In genomic region chr11:26377619-26378018, GRCh38 we compare ENCODE assay signal across 24 cellular contexts. TPM values are rescaled to one million over a fixed set of nuclear protein-coding genes. Genes with fewer than 3 reads are reported as not detected.
"Had no signal": no experiment of that assay in that cellular context is flagged by ENCODE, and none has a peak within 500 bp of the region (broad histone marks: within the 10 kb centered on the region; RNA-seq: fewer than 3 reads in every experiment).

No MANE protein-coding gene starts in this region.

- H2AFZ ChIP-seq: hepatocyte had no signal

- H3K4me1 ChIP-seq: left ventricle myocardium inferior, right atrium auricular region, tibial nerve, uterus had no signal

- ATAC-seq: mucosa of descending colon; naive thymus-derived CD4-positive, alpha-beta T cell; natural killer cell treated with Interleukin-12 subunit alpha and Interleukin-12 subunit beta and Interleukin-15 and Interleukin-18, amount 100 ng/mL, for 72 hours; sciatic nerve; stimulated activated memory B cell treated with anti-CD40 and anti-IgM and Interleukin-4, amounts not matched to agents 10 μg/mL and 1 μg/mL and 100 μg/mL, for 72 hours; stimulated activated naive CD8-positive, alpha-beta T cell treated with anti-CD3 and anti-CD28 coated beads, Interleukin-15, amount 100 ng/mL, for 72 hours had no signal

- H3K4me3 ChIP-seq: hepatocyte, left ventricle myocardium inferior, mucosa of descending colon, ovary, right atrium auricular region, skin epidermis, tibial nerve, uterus had no signal

- DNase-seq: islet precursor cell; left ventricle myocardium inferior; midbrain; mucosa of descending colon; naive thymus-derived CD4-positive, alpha-beta T cell; ovary; stimulated activated CD4-positive, alpha-beta T cell treated with anti-CD3 and anti-CD28 coated beads, Interleukin-4, amount 100 ng/mL, for 24 hours; stimulated activated naive CD4-positive, alpha-beta T cell treated with Interleukin-2 at 50 U/mL for 16 hours; stimulated activated naive CD8-positive, alpha-beta T cell treated with anti-CD3 and anti-CD28 coated beads, Interleukin-15, amount 100 ng/mL, for 72 hours; substantia nigra; uterus had no signal

- H3K9me3 ChIP-seq: ovary had no signal

- H3K27me3 ChIP-seq: hepatocyte, ovary, right atrium auricular region, tibial nerve, uterus had no signal

- H3K79me2 ChIP-seq: hepatocyte had no signal

- H3K36me3 ChIP-seq: left ventricle myocardium inferior, ovary, right atrium auricular region, tibial nerve, uterus had no signal

- H3K4me2 ChIP-seq: hepatocyte had no signal

- H3K27ac ChIP-seq: hepatocyte, left ventricle myocardium inferior, ovary, right atrium auricular region, skin epidermis, tibial nerve, uterus had no signal

RNA-seq across cellular contexts. Expression of gene ANO3, which starts 45.7 kb away (rescaled TPM):
- total RNA-seq: kidney epithelial cell; left ventricle myocardium inferior; lung microvascular endothelial cell; myocyte; naive thymus-derived CD4-positive, alpha-beta T cell; natural killer cell treated with Interleukin-12 subunit alpha and Interleukin-12 subunit beta and Interleukin-15 and Interleukin-18, amount 100 ng/mL, for 72 hours; pulmonary artery endothelial cell; renal cortical epithelial cell had no signal
- polyA plus RNA-seq: hepatocyte; naive thymus-derived CD4-positive, alpha-beta T cell; neural cell had no signal
